In the genomic region with DNA sequence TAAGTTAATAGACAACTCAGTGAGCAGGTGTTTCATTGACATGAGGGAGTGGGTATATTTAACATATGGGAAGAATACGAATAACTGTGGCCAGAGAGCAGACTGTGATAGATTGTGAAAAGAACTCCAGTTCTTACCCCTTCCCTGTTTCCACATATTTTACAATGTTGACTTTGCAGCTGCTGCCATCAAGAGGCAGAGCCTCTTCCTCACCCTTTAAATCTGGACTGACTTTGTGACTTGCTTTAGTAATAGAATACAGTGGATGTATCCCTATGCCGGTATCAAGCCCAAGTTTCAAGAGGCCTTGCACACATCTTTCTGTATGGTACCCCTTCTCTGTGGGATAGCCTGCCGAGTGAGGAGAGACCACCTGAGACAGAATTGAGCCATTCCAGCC, we compare ENCODE assay signal across 1 cellular context.
TF ChIP-seq lines count a peak whose summit lies in the region.

No MANE protein-coding gene starts in this region.

TF ChIP-seq in GM23338, 12 proteins besides CTCF, POLR2A, EP300 and RAD21 (continued from another document):
- TF ChIP-seq, protein P1, sequence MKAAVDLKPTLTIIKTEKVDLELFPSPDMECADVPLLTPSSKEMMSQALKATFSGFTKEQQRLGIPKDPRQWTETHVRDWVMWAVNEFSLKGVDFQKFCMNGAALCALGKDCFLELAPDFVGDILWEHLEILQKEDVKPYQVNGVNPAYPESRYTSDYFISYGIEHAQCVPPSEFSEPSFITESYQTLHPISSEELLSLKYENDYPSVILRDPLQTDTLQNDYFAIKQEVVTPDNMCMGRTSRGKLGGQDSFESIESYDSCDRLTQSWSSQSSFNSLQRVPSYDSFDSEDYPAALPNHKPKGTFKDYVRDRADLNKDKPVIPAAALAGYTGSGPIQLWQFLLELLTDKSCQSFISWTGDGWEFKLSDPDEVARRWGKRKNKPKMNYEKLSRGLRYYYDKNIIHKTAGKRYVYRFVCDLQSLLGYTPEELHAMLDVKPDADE (IDR thresholded peaks at IDR 0.05) = no peak
- no peak for TF ChIP-seq JUNB (IDR thresholded peaks at IDR 0.05; ENCODE audit: unreplicated experiment)
